ENCODE assay signal across 8 cellular contexts in genomic region chr6:125956506-125957390, GRCh38. TPM values are rescaled to one million over a fixed set of nuclear protein-coding genes. Genes with fewer than 3 reads are reported as not detected.
DNase-seq lines count a peak whose midpoint lies in the region; ATAC-seq and TF ChIP-seq lines count a peak whose summit lies in the region.

TSS of gene HINT3 (plus strand) at chr6:125956770. CDS start at chr6:125956978, 208 bp downstream.

- H3K9ac ChIP-seq in mammary epithelial cell (ENCODE audit: insufficient read depth, low read length) (peak within 1 kb of the TSS; percentile 82), iPS-20b (ENCODE audit: low read depth, low read length) (peak within 1 kb of the TSS; percentile 86; the same call in 1 of the 2 replicates)

- in situ Hi-C loops in mammary epithelial cell (cut with MboI; ENCODE audit: low sequenced_read_pairs in 2 of 2) = loop anchor here (5.0 to 25.0 kb wide), 4 partner anchors 99 to 644 kb away; partner anchors contain the start of gene HDDC2 (in 1 of the 2)

- intact Hi-C loops in mammary epithelial cell (cut with micrococcal nuclease) = loop anchor here (1.0 to 5.0 kb wide), 6 partner anchors 38 to 1166 kb away; no protein-coding TSS in a partner anchor

- peaks cover 24% of the 10 kb centered on the region for H3K79me2 ChIP-seq in mammary epithelial cell (ENCODE audit: insufficient read depth, low read length)

- no peaks in the 10 kb centered on the region for H3K36me3 ChIP-seq in WERI-Rb-1
- no peaks in the 10 kb centered on the region for H3K36me3 ChIP-seq in mammary epithelial cell (ENCODE audit: insufficient read depth, low read length)
- no peaks in the 10 kb centered on the region for H3K36me3 ChIP-seq in iPS-20b (ENCODE audit: insufficient read depth, low read depth, low read length)

- DNase-seq in AG08395 (ENCODE audit: low spot score) (peak; percentile 95), NCI-H2196 treated with DMSO at 0.1 percent for 48 hours (lab: John Stamatoyannopoulos, UW; ENCODE audit: unreplicated experiment) (peak; percentile 85), WERI-Rb-1 (peak; percentile 98), mammary epithelial cell (peak; percentile 93)

- H2AFZ ChIP-seq in mammary epithelial cell (ENCODE audit: low read depth, low read length) = peak within 1 kb of the TSS; percentile 100

- dilution Hi-C loops in mammary epithelial cell (cut with HindIII; ENCODE audit: low sequenced_read_pairs) = loop anchor here (5.0 kb wide), 1 partner anchor 99 kb away; no protein-coding TSS in a partner anchor

- no peaks in the 10 kb centered on the region for H3K27me3 ChIP-seq in WERI-Rb-1 (ENCODE audit: insufficient read depth, low read depth, severe bottlenecking)
- H3K27me3 ChIP-seq in mammary epithelial cell (ENCODE audit: insufficient read depth, low read length) = no peaks in the 10 kb centered on the region
- H3K27me3 ChIP-seq in iPS-20b (ENCODE audit: insufficient read depth, low read length) = no peaks in the 10 kb centered on the region

- TF ChIP-seq CTCF in WERI-Rb-1 (IDR thresholded peaks at IDR 0.05; ENCODE audit: low read depth, low read length) (peak; percentile 97), mammary epithelial cell (conservative IDR thresholded peaks at IDR 0.05 in 1 of 2, IDR thresholded peaks at IDR 0.05 in 1 of 2; ENCODE audit: extremely low read depth in 1 of 2, insufficient read depth in 1 of 2, low read depth in 1 of 2, low read length in 2 of 2) (peak; percentile 90 to 98)

- CTCF ChIA-PET in mammary epithelial cell (lab: Charles Lee; ENCODE audit: low non-redundant PET) = interaction anchor here (0.5 to 1.4 kb wide), 15 partner anchors 14 to 1185 kb away, joined by 3 to 8 read pairs (median 4); partner anchors contain the start of genes NCOA7, TPD52L1 and TRMT11

- 2% methylated on average over 45 of the region's 82 CpGs for WGBS in mammary epithelial cell (ENCODE audit: low coverage, missing lambda C conversion rate)

- ATAC-seq in GM18873 (IDR thresholded peaks at IDR 0.05; ENCODE audit: low FRiP score, unreplicated experiment) (peak; percentile 90), HG03139 (IDR thresholded peaks at IDR 0.05; ENCODE audit: unreplicated experiment) (peak; percentile 93)

- peak within 1 kb of the TSS; percentile 95 for H3K4me2 ChIP-seq in mammary epithelial cell (ENCODE audit: insufficient read depth, low read depth, low read length)

- no peaks in the 10 kb centered on the region for H4K20me1 ChIP-seq in mammary epithelial cell (ENCODE audit: insufficient read depth, low read length)

- H3K4me1 ChIP-seq in mammary epithelial cell (ENCODE audit: insufficient read depth, low read length) = peaks cover 19% of the 10 kb centered on the region
- H3K4me1 ChIP-seq in iPS-20b (ENCODE audit: insufficient read depth, low read length) = peaks cover 4% of the 10 kb centered on the region; the same call in 1 of the 2 replicates

- peak within 1 kb of the TSS; percentile 92 for H3K4me3 ChIP-seq in WERI-Rb-1 (ENCODE audit: low read depth, low read length)
- H3K4me3 ChIP-seq in mammary epithelial cell (replicated peaks in 1 of 3; ENCODE audit: insufficient read depth in 1 of 3, low read depth in 2 of 3, low read length in 3 of 3) = peak within 1 kb of the TSS; percentile 87 to 94 (median 90)
- H3K4me3 ChIP-seq in iPS-20b (ENCODE audit: low read length) = peak within 1 kb of the TSS; percentile 85
- H3K4me3 ChIP-seq in skin epidermis = peak within 1 kb of the TSS; percentile 54 to 95 (median 78)

- no peaks in the 10 kb centered on the region for H3K9me3 ChIP-seq in WERI-Rb-1 (ENCODE audit: severe bottlenecking)
- no peaks in the 10 kb centered on the region for H3K9me3 ChIP-seq in mammary epithelial cell (replicated peaks; ENCODE audit: insufficient read depth, low read length)
- no peaks in the 10 kb centered on the region; the same call in 1 of the 2 replicates for H3K9me3 ChIP-seq in iPS-20b (ENCODE audit: insufficient read depth, low read depth, low read length)

- no TSS peak for BruUV-seq in mammary epithelial cell (replicated peaks; lab: Mats Ljungman, UMichigan)

- H3K27ac ChIP-seq in WERI-Rb-1 (peak within 1 kb of the TSS; percentile 71), mammary epithelial cell (ENCODE audit: insufficient read depth, low read depth, low read length) (peak within 1 kb of the TSS; percentile 70), iPS-20b (ENCODE audit: low read length) (no peak within 1 kb of the TSS), skin epidermis (peak within 1 kb of the TSS; percentile 64 to 100 (median 96))

RNA-seq across cellular contexts. Expression of gene HINT3, which starts in this region (rescaled TPM):
- total RNA-seq in mammary epithelial cell = 10 to 100 TPM; 13.3 to 23.5 TPM
- polyA plus RNA-seq in mammary epithelial cell = 0.94 TPM
- polyA minus RNA-seq in mammary epithelial cell = 0.93 TPM
